25 cellular contexts compared by ENCODE assay signal in the genomic region with DNA sequence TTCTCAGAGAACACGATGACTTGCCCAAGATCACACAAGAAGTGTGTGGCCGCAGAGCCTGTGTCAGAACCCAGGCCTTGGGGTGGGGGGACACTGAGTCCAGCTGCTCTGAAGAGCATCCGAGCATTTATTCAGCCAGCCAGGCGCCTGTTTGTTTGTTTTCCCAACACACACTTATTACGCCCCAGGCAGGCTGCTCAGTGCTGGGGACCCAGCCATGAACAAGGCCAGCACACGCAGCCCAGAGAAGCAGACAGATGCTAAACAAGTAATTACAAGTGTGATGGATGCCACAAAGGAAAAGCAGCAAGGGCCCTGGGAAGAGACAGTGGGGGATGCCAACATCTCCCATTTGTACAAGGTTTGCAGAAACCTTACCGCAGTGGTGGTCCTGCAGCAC. TPM values are rescaled to one million over a fixed set of nuclear protein-coding genes. Genes with fewer than 3 reads are reported as not detected.
DNase-seq lines count a peak whose midpoint lies in the region; ATAC-seq and TF ChIP-seq lines count a peak whose summit lies in the region.
"Had no signal": no experiment of that assay in that cellular context is flagged by ENCODE, and none has a peak within 500 bp of the region (broad histone marks: within the 10 kb centered on the region; RNA-seq: fewer than 3 reads in every experiment).

No MANE protein-coding gene starts in this region.

- no peak overlapping the region for H3K9ac ChIP-seq in neural progenitor cell
- H3K9ac ChIP-seq: BLaER1 had no signal

- H3K4me3 ChIP-seq in lower lobe of right lung (no peak overlapping the region), neural progenitor cell (no peak overlapping the region)
- H3K4me3 ChIP-seq: BLaER1, dorsolateral prefrontal cortex, GM12878, heart right ventricle, PC-9, prostate gland had no signal

- intact Hi-C loops in lower lobe of right lung (cut with DNase I): no loop called here

- no peaks in the 10 kb centered on the region for H3K9me3 ChIP-seq in lower lobe of right lung
- no peaks in the 10 kb centered on the region for H3K9me3 ChIP-seq in neural progenitor cell (ENCODE audit: low read depth)
- H3K9me3 ChIP-seq: BLaER1, prostate gland had no signal

- H3K36me3 ChIP-seq in lower lobe of right lung: no peaks in the 10 kb centered on the region
- no peaks in the 10 kb centered on the region for H3K36me3 ChIP-seq in neural progenitor cell
- H3K36me3 ChIP-seq: BLaER1, heart right ventricle, prostate gland had no signal

- no peak overlapping the region for H3K4me2 ChIP-seq in neural progenitor cell
- H3K4me2 ChIP-seq: BLaER1, PC-9 had no signal

- no peaks in the 10 kb centered on the region for H3K36me3 Mint-ChIP-seq in progenitor cell of endocrine pancreas (ENCODE audit: insufficient read depth)
- H3K36me3 Mint-ChIP-seq in neural progenitor cell: no peaks in the 10 kb centered on the region

- H2AFZ ChIP-seq in neural progenitor cell (replicated peaks): no peak overlapping the region
- H2AFZ ChIP-seq: PC-9 had no signal

- H3K27ac ChIP-seq in cingulate gyrus (ENCODE audit: low read depth, low read length) (peak overlapping the region; percentile 41), lower lobe of right lung (no peak overlapping the region), neural progenitor cell (no peak overlapping the region)
- H3K27ac ChIP-seq: BLaER1, heart right ventricle, PC-9, prostate gland had no signal

- ATAC-seq in lower lobe of right lung: no peak
- ATAC-seq: activated CD4-positive, alpha-beta T cell treated with anti-CD3 and anti-CD28 coated beads for 36 hours; GM12878 had no signal

- TF ChIP-seq CTCF in progenitor cell of endocrine pancreas (IDR thresholded peaks at IDR 0.05; ENCODE audit: unreplicated experiment) (no peak), lower lobe of right lung (IDR thresholded peaks at IDR 0.05) (no peak), neural progenitor cell (IDR thresholded peaks at IDR 0.05) (no peak)

- DNase-seq in NCI-H2171 treated with DMSO at 0.1 percent for 48 hours (lab: John Stamatoyannopoulos, UW): peak; percentile 14
- DNase-seq in NCI-H2171 (lab: John Stamatoyannopoulos, UW): no peak
- peak; percentile 74 for DNase-seq in NCI-H2227 (lab: John Stamatoyannopoulos, UW; ENCODE audit: unreplicated experiment)
- DNase-seq in progenitor cell of endocrine pancreas (ENCODE audit: low spot score, unreplicated experiment): no peak
- DNase-seq in lower lobe of right lung: no peak
- DNase-seq in HT-29 (ENCODE audit: low spot score): no peak
- DNase-seq in neural progenitor cell (ENCODE audit: low spot score): no peak
- DNase-seq: activated CD8-positive, alpha-beta memory T cell treated with anti-CD3 and anti-CD28 coated beads for 24 hours; activated naive CD4-positive, alpha-beta T cell treated with anti-CD3 and anti-CD28 coated beads for 36 hours; activated T-cell treated with anti-CD3 and anti-CD28 coated beads, Interleukin-2, amount 50 U/mL, for 24 hours; central memory CD4-positive, alpha-beta T cell; HCEC 1CT; heart right ventricle; Kasumi-1; left ventricle myocardium superior; NCI-H2107; SIG-M5 had no signal

- H3K9me3 Mint-ChIP-seq in progenitor cell of endocrine pancreas (ENCODE audit: low read depth) (no peaks in the 10 kb centered on the region), neural progenitor cell (no peaks in the 10 kb centered on the region)
- H3K9me3 Mint-ChIP-seq: activated naive CD4-positive, alpha-beta T cell treated with anti-CD3 and anti-CD28 coated beads for 36 hours; activated T-cell treated with anti-CD3 and anti-CD28 coated beads, Interleukin-2, amount 50 U/mL, for 24 hours had no signal

- H3F3A ChIP-seq in neural progenitor cell (ENCODE audit: low read depth): no peaks in the 10 kb centered on the region

- H3K27me3 ChIP-seq in lower lobe of right lung (ENCODE audit: low read depth) (peaks cover 47% of the 10 kb centered on the region), neural progenitor cell (no peaks in the 10 kb centered on the region)
- H3K27me3 ChIP-seq: BLaER1, dorsolateral prefrontal cortex had no signal

- H3K27ac Mint-ChIP-seq in progenitor cell of endocrine pancreas (peak overlapping the region; percentile 1), neural progenitor cell (no peak overlapping the region)
- H3K27ac Mint-ChIP-seq: activated CD4-positive, alpha-beta T cell treated with anti-CD3 and anti-CD28 coated beads for 36 hours; activated naive CD4-positive, alpha-beta T cell treated with anti-CD3 and anti-CD28 coated beads for 36 hours; activated T-cell treated with anti-CD3 and anti-CD28 coated beads, Interleukin-2, amount 50 U/mL, for 24 hours had no signal

- H3K4me3 Mint-ChIP-seq in progenitor cell of endocrine pancreas (ENCODE audit: low read depth): no peak overlapping the region
- H3K4me3 Mint-ChIP-seq in neural progenitor cell: no peak overlapping the region
- H3K4me3 Mint-ChIP-seq: activated CD4-positive, alpha-beta T cell treated with anti-CD3 and anti-CD28 coated beads for 36 hours; activated naive CD4-positive, alpha-beta T cell treated with anti-CD3 and anti-CD28 coated beads for 36 hours; activated T-cell treated with anti-CD3 and anti-CD28 coated beads, Interleukin-2, amount 50 U/mL, for 24 hours had no signal

- H3K27me3 Mint-ChIP-seq in progenitor cell of endocrine pancreas: peaks cover 8% of the 10 kb centered on the region
- peaks cover 18% of the 10 kb centered on the region for H3K27me3 Mint-ChIP-seq in neural progenitor cell (ENCODE audit: insufficient read depth, low read depth)

- H4K20me1 ChIP-seq in neural progenitor cell (ENCODE audit: low read depth): no peaks in the 10 kb centered on the region
- H4K20me1 ChIP-seq: BLaER1 had no signal

- no peaks in the 10 kb centered on the region for H3K79me2 ChIP-seq in neural progenitor cell (ENCODE audit: low read depth)

- H3K4me1 ChIP-seq in lower lobe of right lung (peaks cover under 1% of the 10 kb centered on the region), neural progenitor cell (no peaks in the 10 kb centered on the region)
- H3K4me1 ChIP-seq: prostate gland had no signal

- peaks cover 37% of the 10 kb centered on the region for H3K4me1 Mint-ChIP-seq in progenitor cell of endocrine pancreas (ENCODE audit: low read depth)
- peaks cover 41% of the 10 kb centered on the region for H3K4me1 Mint-ChIP-seq in neural progenitor cell
- H3K4me1 Mint-ChIP-seq: activated CD4-positive, alpha-beta T cell treated with anti-CD3 and anti-CD28 coated beads for 36 hours had no signal

RNA-seq across cellular contexts. Expression of a gene that starts 19.4 kb away (rescaled TPM):
- total RNA-seq in progenitor cell of endocrine pancreas: 15.2 and 16.2 TPM in 2 replicates
- 130 TPM for total RNA-seq in lower lobe of right lung
- 0.13 and 0.53 TPM in 2 replicates for total RNA-seq in HT-29 (2014; rRNA removed; shearing (Covaris generic))
- 5.1 and 7.8 TPM in 2 replicates for total RNA-seq in neural progenitor cell (ENCODE audit: low replicate concordance)
- total RNA-seq: T-helper 1 cell treated with Interleukin-12 subunit alpha and Interleukin-12 subunit beta and Interleukin-4 antibody, amounts not matched to agents 30 ng/mL and 1 ng/mL, for 36 hours had no signal

Comparison
In these comparisons a context has a peak if more than half of its experiments do, and no peak if none do; other contexts are left out.
1. DNase-seq: peak in NCI-H2171 treated with DMSO at 0.1 percent for 48 hours (single experiment) and NCI-H2227 (single experiment); none in NCI-H2171 (single experiment), progenitor cell of endocrine pancreas (single experiment), lower lobe of right lung (single experiment), HT-29 (single experiment) and neural progenitor cell (single experiment).